8 cellular contexts compared by ENCODE assay signal in genomic region chr1:84690397-84691138, GRCh38. TPM values are rescaled to one million over a fixed set of nuclear protein-coding genes. Genes with fewer than 3 reads are reported as not detected.
DNase-seq lines count a peak whose midpoint lies in the region; ATAC-seq, FAIRE-seq and TF ChIP-seq lines count a peak whose summit lies in the region.

SSX2IP (minus strand) TSS chr1:84690461; CDS start chr1:84671219, 19,242 bp downstream.

- DNase-seq in AG04450 (ENCODE audit: low read depth, low spot score) (peak; percentile 90), NCI-H2227 (lab: John Stamatoyannopoulos, UW; ENCODE audit: unreplicated experiment) (peak; percentile 99), WERI-Rb-1 (peak; percentile 99), bronchial epithelial cell (ENCODE audit: low read depth) (peak; percentile 90), iPS-NIHi11 (ENCODE audit: low spot score) (peak; percentile 95)

- peak within 1 kb of the TSS; percentile 73 for H3K4me3 ChIP-seq in AG04450 (ENCODE audit: low read depth, low read length)
- peak within 1 kb of the TSS; percentile 88 for H3K4me3 ChIP-seq in WERI-Rb-1 (ENCODE audit: low read depth, low read length)
- H3K4me3 ChIP-seq in bronchial epithelial cell (ENCODE audit: low read depth, low read length) = peak within 1 kb of the TSS; percentile 87
- peak within 1 kb of the TSS; percentile 66 to 89 (median 83) for H3K4me3 ChIP-seq in skin epidermis

- POLR2A ChIA-PET in AG04450 (lab: Yijun Ruan, JAX) = interaction anchor here (0.7 kb wide), 1 partner anchor 203 kb away, joined by 6 read pairs; no protein-coding TSS in a partner anchor

- peak within 1 kb of the TSS; percentile 75 for H3K27ac ChIP-seq in AG04450 (ENCODE audit: low read depth, low read length)
- peak within 1 kb of the TSS; percentile 95 for H3K27ac ChIP-seq in WERI-Rb-1
- peak within 1 kb of the TSS; percentile 0 to 93 (median 81) for H3K27ac ChIP-seq in skin epidermis

- no peaks in the 10 kb centered on the region for H3K27me3 ChIP-seq in AG04450 (ENCODE audit: control insufficient read depth, insufficient read depth, low read length)
- no peaks in the 10 kb centered on the region for H3K27me3 ChIP-seq in WERI-Rb-1 (ENCODE audit: insufficient read depth, low read depth, severe bottlenecking)
- H3K27me3 ChIP-seq in bronchial epithelial cell (ENCODE audit: control insufficient read depth, insufficient read depth, low read length) = no peaks in the 10 kb centered on the region

- no peak for TF ChIP-seq CTCF in AG04450 (IDR thresholded peaks at IDR 0.05; ENCODE audit: low read depth, low read length)
- TF ChIP-seq CTCF in WERI-Rb-1 (IDR thresholded peaks at IDR 0.05; ENCODE audit: low read depth, low read length) = no peak
- TF ChIP-seq CTCF in bronchial epithelial cell (IDR thresholded peaks at IDR 0.05; ENCODE audit: insufficient read depth, low read length, severe bottlenecking) = no peak

- CTCF ChIA-PET in AG04450 (lab: Charles Lee) = interaction anchor here (2.8 kb wide), 1 partner anchor 63 kb away, joined by 18 read pairs; no protein-coding TSS in a partner anchor

- no peak for FAIRE-seq in bronchial epithelial cell (lab: Jason Lieb, UNC)

- H3K36me3 ChIP-seq in WERI-Rb-1 = no peaks in the 10 kb centered on the region
- no peaks in the 10 kb centered on the region for H3K36me3 ChIP-seq in bronchial epithelial cell (ENCODE audit: control insufficient read depth, insufficient read depth, low read length)

- H3K9me3 ChIP-seq in AG04450 (ENCODE audit: control insufficient read depth, insufficient read depth, low read length) (peaks cover 5% of the 10 kb centered on the region; the same call in 1 of the 2 replicates), WERI-Rb-1 (ENCODE audit: severe bottlenecking) (peaks cover 7% of the 10 kb centered on the region)

- ATAC-seq in GM18909 (IDR thresholded peaks at IDR 0.05; ENCODE audit: poor library complexity, unreplicated experiment) = peak; percentile 93
- ATAC-seq in HG03159 (IDR thresholded peaks at IDR 0.05; ENCODE audit: unreplicated experiment) = peak; percentile 88

RNA-seq across cellular contexts. Expression of gene SSX2IP, which starts in this region (rescaled TPM):
- 21.4 and 31.7 TPM in 2 replicates for polyA plus RNA-seq in AG04450 (2011; rRNA removed)
- polyA minus RNA-seq in AG04450 (2011; rRNA and poly(A)+ RNA removed) = 9.4 and 21.1 TPM in 2 replicates
- total RNA-seq in bronchial epithelial cell = 11.6 and 11.8 TPM in 2 replicates

Comparison
In these comparisons a context has a peak if more than half of its experiments do, and no peak if none do; other contexts are left out.
1. Peak in every context shown above with its lines: DNase-seq, ATAC-seq, H3K4me3 ChIP-seq and H3K27ac ChIP-seq.